26 cellular contexts compared by ENCODE assay signal in genomic region chr7:36884863-36885262, GRCh38.
"Had no signal": no experiment of that assay in that cellular context is flagged by ENCODE, and none has a peak within 500 bp of the region (broad histone marks: within the 10 kb centered on the region; RNA-seq: fewer than 3 reads in every experiment).

No MANE protein-coding gene starts in this region.

- DNase-seq: activated CD4-positive, alpha-beta T cell treated with anti-CD3 and anti-CD28 coated beads, Interleukin-2, amount 50 U/mL, for 1 hour; activated naive CD4-positive, alpha-beta T cell; activated T-cell treated with anti-CD3 and anti-CD28 coated beads for 4 hours; activated T-cell treated with anti-CD3 and anti-CD28 coated beads, Interleukin-2, amount 50 U/mL, for 72 hours; colonic mucosa; effector memory CD4-positive, alpha-beta T cell; gastrocnemius medialis; head of caudate nucleus; hippocampal formation; left colon; mammary epithelial cell; midbrain; naive thymus-derived CD8-positive, alpha-beta T cell; nucleus accumbens; pancreas; retina; stimulated activated CD4-positive, alpha-beta T cell treated with anti-CD3 and anti-CD28 coated beads, Interleukin-12 subunit alpha, Interleukin-12 subunit beta, amount 100 ng/mL, for 4 hours; stimulated activated CD4-positive, alpha-beta T cell treated with anti-CD3 and anti-CD28 coated beads, Interleukin-4, amount 100 ng/mL, for 1 hour; stimulated activated naive CD8-positive, alpha-beta T cell treated with anti-CD3 and anti-CD28 coated beads, Interleukin-15, Interleukin-2, amounts not matched to agents 100 U/mL and 50 U/mL, for 24 hours; T-helper 17 cell; T1000; uterus had no signal

- H3K27me3 Mint-ChIP-seq: central memory CD8-positive, alpha-beta T cell; naive thymus-derived CD8-positive, alpha-beta T cell; T-helper 17 cell; type B pancreatic cell had no signal

- H3K9me3 Mint-ChIP-seq: activated naive CD4-positive, alpha-beta T cell treated with anti-CD3 and anti-CD28 coated beads, Interleukin-2, amount 50 U/mL, for 72 hours; activated T-cell treated with anti-CD3 and anti-CD28 coated beads, Interleukin-2, amount 50 U/mL, for 72 hours; central memory CD8-positive, alpha-beta T cell; naive thymus-derived CD8-positive, alpha-beta T cell; neural crest cell; type B pancreatic cell had no signal

- H3K4me3 Mint-ChIP-seq: activated T-cell treated with anti-CD3 and anti-CD28 coated beads, Interleukin-2, amount 50 U/mL, for 72 hours; central memory CD8-positive, alpha-beta T cell; naive thymus-derived CD8-positive, alpha-beta T cell; neural crest cell; T-helper 17 cell; type B pancreatic cell had no signal

- H3K4me1 Mint-ChIP-seq: neural crest cell had no signal

- H3K27ac Mint-ChIP-seq: activated naive CD4-positive, alpha-beta T cell treated with anti-CD3 and anti-CD28 coated beads, Interleukin-2, amount 50 U/mL, for 72 hours; activated T-cell treated with anti-CD3 and anti-CD28 coated beads, Interleukin-2, amount 50 U/mL, for 72 hours; type B pancreatic cell had no signal
